In the genomic region with DNA sequence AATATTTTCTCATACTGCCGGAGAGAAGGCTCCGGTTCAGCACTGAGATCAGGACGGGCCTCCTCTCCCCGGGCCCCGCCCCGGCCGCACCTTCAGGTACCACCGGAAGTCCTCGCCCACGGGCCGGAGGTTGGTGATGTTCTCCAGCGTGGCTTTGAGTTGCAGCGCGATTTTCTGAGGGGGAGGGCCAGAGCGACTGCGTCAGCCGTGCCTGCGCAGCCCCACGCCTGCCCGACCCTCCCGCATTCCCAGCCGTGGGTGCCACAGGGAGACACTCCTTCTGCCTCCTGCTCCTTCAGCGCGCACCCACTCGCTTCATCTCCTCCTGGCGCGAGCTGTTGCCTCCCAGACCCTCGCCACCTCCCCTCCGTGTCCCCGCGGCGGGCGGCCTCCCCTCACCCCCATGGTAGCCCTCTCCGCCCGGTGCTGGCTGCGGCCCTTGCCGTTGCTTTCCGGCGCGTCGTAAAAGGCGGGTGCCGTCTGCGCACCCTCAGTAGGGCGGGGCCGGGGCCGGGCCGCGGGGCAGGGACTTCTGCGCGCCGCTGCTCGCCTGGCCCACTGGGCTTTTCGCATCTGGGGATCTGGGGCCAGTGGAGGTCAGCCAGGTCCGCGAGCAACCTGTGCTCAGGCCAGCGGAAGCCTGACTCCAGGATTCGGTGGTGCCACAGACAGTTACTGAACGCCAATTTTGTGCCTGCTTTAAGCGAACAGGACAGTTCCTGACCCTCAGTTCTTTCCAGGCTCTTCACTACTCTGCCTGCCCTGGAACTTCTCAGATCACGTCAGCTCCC, we compare ENCODE assay signal across 8 cellular contexts. TPM values are rescaled to one million over a fixed set of nuclear protein-coding genes. Genes with fewer than 3 reads are reported as not detected.
DNase-seq lines count a peak whose midpoint lies in the region; ATAC-seq and TF ChIP-seq lines count a peak whose summit lies in the region.

A gene (minus strand): TSS at position 464 of the 791 bp plus-strand sequence. CDS start 59 bp downstream, at position 405.

- no peaks in the 10 kb centered on the region for H3K27me3 ChIP-seq in PC-3 (ENCODE audit: low read length)
- H3K27me3 ChIP-seq in mucosa of rectum (ENCODE audit: control insufficient read depth in 2 of 2, insufficient read depth in 2 of 2, low read length in 2 of 2), result no peaks in the 10 kb centered on the region

- POLR2A ChIA-PET in PC-3 (lab: Charles Lee; ENCODE audit: unreplicated experiment), result interaction anchor here (0.6 kb wide), 1 partner anchor 352 kb away, joined by 3 read pairs; no protein-coding TSS in a partner anchor

- H3K9me3 Mint-ChIP-seq in IgD-negative memory B cell, result no peaks in the 10 kb centered on the region

- no peak for TF ChIP-seq CTCF in PC-3 (conservative IDR thresholded peaks at IDR 0.05; ENCODE audit: low read depth, low read length)
- TF ChIP-seq CTCF in epithelial cell of proximal tubule (conservative IDR thresholded peaks at IDR 0.05; ENCODE audit: low read depth, low read length), result no peak

- peaks cover 16% of the 10 kb centered on the region for H3K4me1 ChIP-seq in PC-3 (ENCODE audit: insufficient read depth, low read length)
- peaks cover 8 to 13% of the 10 kb centered on the region in 2 donors for H3K4me1 ChIP-seq in mucosa of rectum (ENCODE audit: control insufficient read depth in 2 of 2, insufficient read depth in 2 of 2, low read length in 2 of 2)

- no peaks in the 10 kb centered on the region for H3F3A ChIP-seq in PC-3 (ENCODE audit: low read length, unreplicated experiment)

- peak within 1 kb of the TSS; percentile 91 to 98 (median 96) for H3K4me3 Mint-ChIP-seq in IgD-negative memory B cell

- no TSS peak for BruUV-seq in PC-3 (replicated peaks; lab: Mats Ljungman, UMichigan)

- H3K27me3 Mint-ChIP-seq in IgD-negative memory B cell, result no peaks in the 10 kb centered on the region

- CTCF ChIA-PET in PC-3 (lab: Charles Lee), result no interaction called here

- DNase-seq in DMS 273 treated with DMSO at 0.1 percent for 48 hours (lab: John Stamatoyannopoulos, UW) (peak; percentile 83), PC-3 (peak; percentile 93), epithelial cell of proximal tubule (ENCODE audit: low read depth) (peak; percentile 56)
- DNase-seq in activated T-cell treated with anti-CD3 and anti-CD28 coated beads, Interleukin-2, amount 50 U/mL, for 1 hour, result peak; percentile 93
- peak; percentile 97 for DNase-seq in stimulated activated CD8-positive, alpha-beta memory T cell treated with anti-CD3 and anti-CD28 coated beads, Interleukin-4, amount 100 ng/mL, for 48 hours

- H3K36me3 ChIP-seq in PC-3 (ENCODE audit: low read depth, low read length) (no peaks in the 10 kb centered on the region), mucosa of rectum (ENCODE audit: control insufficient read depth in 2 of 2, insufficient read depth in 2 of 2, low read length in 2 of 2) (peaks cover 7 to 14% of the 10 kb centered on the region in 2 donors)

- peaks cover 3 to 17% (median 15%) of the 10 kb centered on the region in 3 donors for H3K4me1 Mint-ChIP-seq in IgD-negative memory B cell

- H2AFZ ChIP-seq in PC-3 (ENCODE audit: low read length), result peak within 1 kb of the TSS; percentile 83

- peak within 1 kb of the TSS; percentile 94 for H3K4me2 ChIP-seq in PC-3 (ENCODE audit: low read length)

- peak within 1 kb of the TSS; percentile 81 for H3K27ac ChIP-seq in PC-3 (ENCODE audit: low read length)
- peak within 1 kb of the TSS; percentile 99 for H3K27ac ChIP-seq in mucosa of rectum (ENCODE audit: low read depth in 2 of 2, low read length in 2 of 2)

- no peaks in the 10 kb centered on the region for H3K9me3 ChIP-seq in PC-3 (ENCODE audit: low read length)
- H3K9me3 ChIP-seq in mucosa of rectum (ENCODE audit: control insufficient read depth in 2 of 2, low read length in 2 of 2), result no peaks in the 10 kb centered on the region

- H3K4me3 ChIP-seq in PC-3 (ENCODE audit: low read length), result peak within 1 kb of the TSS; percentile 79
- H3K4me3 ChIP-seq in epithelial cell of proximal tubule (ENCODE audit: low read depth, low read length), result peak within 1 kb of the TSS; percentile 65
- H3K4me3 ChIP-seq in mucosa of rectum (ENCODE audit: low read length in 2 of 2), result peak within 1 kb of the TSS; percentile 92 to 99

- H3K9me2 ChIP-seq in PC-3 (replicated peaks; ENCODE audit: low read length), result no peaks in the 10 kb centered on the region

- peak within 1 kb of the TSS; percentile 94 for H3K9ac ChIP-seq in PC-3 (ENCODE audit: low read length)
- peak within 1 kb of the TSS; percentile 82 to 98 for H3K9ac ChIP-seq in mucosa of rectum (ENCODE audit: low read depth in 1 of 2, low read length in 2 of 2)

- H4K20me1 ChIP-seq in PC-3 (ENCODE audit: low read length), result no peaks in the 10 kb centered on the region

- H3K36me3 Mint-ChIP-seq in IgD-negative memory B cell, result no peaks in the 10 kb centered on the region

- ATAC-seq in GM21529 (IDR thresholded peaks at IDR 0.05; ENCODE audit: unreplicated experiment), result peak; percentile 93
- peak; percentile 93 for ATAC-seq in PC-3

- peaks cover 13% of the 10 kb centered on the region for H3K79me2 ChIP-seq in PC-3 (ENCODE audit: low read length)

- intact Hi-C loops in PC-3 (cut with micrococcal nuclease), result loop anchor here (1.0 kb wide), 1 partner anchor 18 kb away; a partner anchor contains a TSS

- peak within 1 kb of the TSS; percentile 98 to 99 (median 99) for H3K27ac Mint-ChIP-seq in IgD-negative memory B cell

RNA-seq across cellular contexts. Expression of the gene that starts here (rescaled TPM):
- 46.8 TPM for polyA plus RNA-seq in IgD-negative memory B cell
- 44.1 and 47.7 TPM in 2 replicates for total RNA-seq in PC-3 (2014; rRNA removed)
- 52.2 and 60.8 TPM in 2 replicates for total RNA-seq in epithelial cell of proximal tubule

Comparison
In these comparisons a context has a peak if more than half of its experiments do, and no peak if none do; other contexts are left out.
1. Peak in every context shown above with its lines: DNase-seq, ATAC-seq, H3K4me3 ChIP-seq and H3K27ac ChIP-seq.